ENCODE assay signal across 10 cellular contexts in the genomic region with DNA sequence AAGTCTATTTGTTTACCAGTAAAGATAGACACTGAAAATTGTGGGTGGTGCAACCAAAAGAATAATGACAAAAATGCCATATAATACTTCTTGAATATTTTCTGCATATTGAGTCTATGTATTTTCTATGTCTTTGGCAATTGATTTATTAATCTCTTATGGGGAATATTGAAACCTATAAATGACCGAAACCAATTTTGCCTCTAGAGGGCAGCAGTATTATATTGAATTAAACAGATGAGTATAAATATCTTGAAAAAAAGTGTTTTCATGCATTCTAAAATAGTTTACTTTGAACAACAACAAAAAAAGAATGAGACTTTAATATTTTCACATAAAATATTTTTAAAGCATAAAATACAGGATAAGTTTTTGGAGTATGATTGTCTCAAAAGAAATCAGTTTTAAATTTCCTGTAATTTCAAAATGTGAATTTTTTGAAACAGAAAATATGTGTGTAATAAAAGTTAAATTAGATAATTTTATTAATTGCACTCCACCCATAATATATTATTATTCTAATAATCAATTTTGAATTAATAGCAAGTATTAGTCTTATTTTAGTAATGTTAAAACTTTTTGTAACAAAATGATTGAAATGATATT. TPM values are rescaled to one million over a fixed set of nuclear protein-coding genes. Genes with fewer than 3 reads are reported as not detected.
DNase-seq lines count a peak whose midpoint lies in the region; ATAC-seq, FAIRE-seq and TF ChIP-seq lines count a peak whose summit lies in the region.
"Had no signal": no experiment of that assay in that cellular context is flagged by ENCODE, and none has a peak within 500 bp of the region (broad histone marks: within the 10 kb centered on the region; RNA-seq: fewer than 3 reads in every experiment).

No MANE protein-coding gene starts in this region.

- TF ChIP-seq POLR2A in endothelial cell of umbilical vein (IDR thresholded peaks at IDR 0.05; ENCODE audit: low read depth, low read length) (no peak), suprapubic skin (IDR thresholded peaks at IDR 0.05) (no peak)

- no peak overlapping the region for H3K4me3 ChIP-seq in endothelial cell of umbilical vein (replicated peaks in 1 of 3; ENCODE audit: insufficient read depth in 1 of 3, low read depth in 1 of 3, low read length in 3 of 3)
- H3K4me3 ChIP-seq in small intestine (ENCODE audit: low read depth in 1 of 2, low read length in 2 of 2), result no peak overlapping the region
- no peak overlapping the region for H3K4me3 ChIP-seq in suprapubic skin
- H3K4me3 ChIP-seq: skin epidermis had no signal

- intact Hi-C loops in endothelial cell of umbilical vein (cut with micrococcal nuclease), result no loop called here

- dilution Hi-C loops in endothelial cell of umbilical vein (cut with MboI; ENCODE audit: extremely low pct_ligation_motif_present, low sequenced_read_pairs), result no loop called here

- H2AFZ ChIP-seq in endothelial cell of umbilical vein (ENCODE audit: low read depth, low read length), result no peak overlapping the region

- H3K4me2 ChIP-seq in endothelial cell of umbilical vein (ENCODE audit: insufficient read depth, low read length), result no peak overlapping the region

- POLR2A ChIA-PET in endothelial cell of umbilical vein (lab: Charles Lee), result no interaction called here

- peaks cover 29% of the 10 kb centered on the region for H3K4me1 ChIP-seq in endothelial cell of umbilical vein (ENCODE audit: control insufficient read depth, extremely low read depth, insufficient read depth, low read length)
- no peaks in the 10 kb centered on the region for H3K4me1 ChIP-seq in small intestine (ENCODE audit: control insufficient read depth in 2 of 2, insufficient read depth in 1 of 2, low read depth in 1 of 2, low read length in 1 of 2)
- no peaks in the 10 kb centered on the region for H3K4me1 ChIP-seq in suprapubic skin

- H3K27me3 ChIP-seq in endothelial cell of umbilical vein (ENCODE audit: control insufficient read depth in 2 of 2, insufficient read depth in 2 of 2, low read length in 2 of 2), result no peaks in the 10 kb centered on the region
- H3K27me3 ChIP-seq in small intestine (ENCODE audit: control insufficient read depth in 2 of 2, insufficient read depth in 2 of 2, low read length in 2 of 2), result no peaks in the 10 kb centered on the region
- H3K27me3 ChIP-seq in suprapubic skin, result no peaks in the 10 kb centered on the region

- H4K20me1 ChIP-seq in endothelial cell of umbilical vein (replicated peaks; ENCODE audit: control insufficient read depth, extremely low read depth, insufficient read depth, low read length), result no peaks in the 10 kb centered on the region

- BruUV-seq in endothelial cell of umbilical vein (replicated peaks; lab: Mats Ljungman, UMichigan), result no TSS peak

- H3K9ac ChIP-seq in endothelial cell of umbilical vein (replicated peaks; ENCODE audit: extremely low read depth, insufficient read depth, low read length), result no peak overlapping the region

- CTCF ChIA-PET in endothelial cell of umbilical vein (lab: Charles Lee), result interaction anchor here (2.2 to 8.4 kb wide), 4 partner anchors 49 to 635 kb away, joined by 6 to 598 read pairs (median 46); no protein-coding TSS in a partner anchor

- no peak for ATAC-seq in HG02852 (IDR thresholded peaks at IDR 0.05; ENCODE audit: unreplicated experiment)
- no peak for ATAC-seq in GM19397 (IDR thresholded peaks at IDR 0.05; ENCODE audit: unreplicated experiment)

- 11 to 33% (median 21%) methylated on average over 1 of the region's 1 CpG for WGBS in small intestine, 3 donors
- 23% methylated on average over 1 of the region's 1 CpG for WGBS in suprapubic skin

- peaks cover 12% of the 10 kb centered on the region for H3K79me2 ChIP-seq in endothelial cell of umbilical vein (ENCODE audit: control insufficient read depth, insufficient read depth, low read length)

- FAIRE-seq in endothelial cell of umbilical vein (lab: Jason Lieb, UNC), result no peak
- peak; percentile 81 for FAIRE-seq in small intestine (lab: Jason Lieb, UNC)

- peak; percentile 15 for DNase-seq in NCI-H1694 (lab: John Stamatoyannopoulos, UW)
- no peak for DNase-seq in NCI-H1694 treated with DMSO at 0.1 percent for 48 hours (lab: John Stamatoyannopoulos, UW)
- peak; percentile 29 for DNase-seq in NCI-H82 (lab: John Stamatoyannopoulos, UW)
- DNase-seq in endothelial cell of umbilical vein (ENCODE audit: low read depth, low spot score), result peak; percentile 45
- no peak for DNase-seq in small intestine
- no peak for DNase-seq in suprapubic skin (ENCODE audit: low spot score in 2 of 2)
- DNase-seq: NCI-H1092 treated with DMSO at 0.1 percent for 48 hours had no signal

- H3K36me3 ChIP-seq in endothelial cell of umbilical vein (ENCODE audit: control insufficient read depth in 2 of 2, extremely low read depth in 1 of 2, insufficient read depth in 2 of 2, low read length in 2 of 2) (peaks cover 23 to 24% of the 10 kb centered on the region in 2 experiments), small intestine (ENCODE audit: control insufficient read depth in 2 of 2, insufficient read depth in 2 of 2, low read length in 2 of 2) (peaks cover 0 to 2% of the 10 kb centered on the region in 2 donors), suprapubic skin (no peaks in the 10 kb centered on the region)

- H3K9me3 ChIP-seq in endothelial cell of umbilical vein (replicated peaks; ENCODE audit: control insufficient read depth, insufficient read depth, low read length) (peaks cover 3% of the 10 kb centered on the region), small intestine (ENCODE audit: control insufficient read depth, low read depth) (no peaks in the 10 kb centered on the region), suprapubic skin (peaks cover 5% of the 10 kb centered on the region)

- H3K9me1 ChIP-seq in endothelial cell of umbilical vein (replicated peaks; ENCODE audit: control insufficient read depth, extremely low read depth, insufficient read depth, low read length), result no peaks in the 10 kb centered on the region

- TF ChIP-seq CTCF in endothelial cell of umbilical vein (IDR thresholded peaks at IDR 0.05; ENCODE audit: extremely low read depth in 1 of 2, insufficient read depth in 1 of 2, low read depth in 1 of 2, low read length in 2 of 2) (peak; percentile 18 to 29), suprapubic skin (IDR thresholded peaks at IDR 0.05) (peak in 1 of 2 donors; percentile 13)

- H3K27ac ChIP-seq in endothelial cell of umbilical vein (ENCODE audit: insufficient read depth, low read depth, low read length) (no peak overlapping the region), small intestine (ENCODE audit: low read depth in 1 of 2, low read length in 1 of 2) (no peak overlapping the region), suprapubic skin (no peak overlapping the region)
- H3K27ac ChIP-seq: skin epidermis had no signal

- no peak for TF ChIP-seq EP300 in suprapubic skin (IDR thresholded peaks at IDR 0.05)

TF ChIP-seq in endothelial cell of umbilical vein, 7 proteins besides CTCF, POLR2A, EP300 and RAD21:
- no peak for TF ChIP-seq FOS (IDR thresholded peaks at IDR 0.05; ENCODE audit: borderline replicate concordance, insufficient read depth, low read length)
- TF ChIP-seq MYC (IDR thresholded peaks at IDR 0.05; ENCODE audit: low read depth, low read length), result no peak
- TF ChIP-seq JUN (IDR thresholded peaks at IDR 0.05; ENCODE audit: borderline replicate concordance, insufficient read depth, insufficient read length, low read depth), result no peak
- no peak for TF ChIP-seq MAX (IDR thresholded peaks at IDR 0.05; ENCODE audit: insufficient read depth, insufficient read length)
- no peak for TF ChIP-seq GATA2 (IDR thresholded peaks at IDR 0.05; ENCODE audit: insufficient read depth, insufficient read length, low read depth, low read length)
- no peak for TF ChIP-seq EZH2 (IDR thresholded peaks at IDR 0.05; ENCODE audit: borderline replicate concordance, low read depth, low read length, severe bottlenecking)

RNA-seq across cellular contexts. Expression of gene CALCRL, which starts 49.9 kb away (rescaled TPM):
- 244 and 252 TPM in 2 replicates for total RNA-seq in endothelial cell of umbilical vein
- polyA plus RNA-seq in endothelial cell of umbilical vein, result 194 and 222 TPM in 2 replicates
- 126 and 128 TPM in 2 replicates for polyA plus RNA-seq in endothelial cell of umbilical vein (2011; cell fraction: cytosol; rRNA removed)
- 143 and 153 TPM in 2 replicates for polyA plus RNA-seq in endothelial cell of umbilical vein (2011; cell fraction: nucleus; rRNA removed)
- 78.3 and 90.6 TPM in 2 replicates for polyA plus RNA-seq in endothelial cell of umbilical vein (2012)
- polyA minus RNA-seq in endothelial cell of umbilical vein, result 371 and 410 TPM in 2 replicates
- not detected for polyA minus RNA-seq in endothelial cell of umbilical vein (2011; cell fraction: cytosol; rRNA and poly(A)+ RNA removed)
- 452 and 634 TPM in 2 replicates for polyA minus RNA-seq in endothelial cell of umbilical vein (2011; cell fraction: nucleus; rRNA and poly(A)+ RNA removed)
- polyA plus RNA-seq in small intestine, result 10 to 100 TPM in 1 of 3 donors, under 1 TPM in 2; 0.22 to 12.1 (median 0.27) TPM
- 10 to 100 TPM; 16.1 to 31.1 (median 17.6) TPM for total RNA-seq in suprapubic skin

RNA-seq across cellular contexts. Expression of gene TFPI, which starts 56.3 kb away (rescaled TPM):
- 266 and 286 TPM in 2 replicates for total RNA-seq in endothelial cell of umbilical vein
- 138 and 177 TPM in 2 replicates for polyA plus RNA-seq in endothelial cell of umbilical vein
- 185 and 186 TPM in 2 replicates for polyA plus RNA-seq in endothelial cell of umbilical vein (2011; cell fraction: cytosol; rRNA removed)
- 210 and 230 TPM in 2 replicates for polyA plus RNA-seq in endothelial cell of umbilical vein (2011; cell fraction: nucleus; rRNA removed)
- 245 and 277 TPM in 2 replicates for polyA plus RNA-seq in endothelial cell of umbilical vein (2012)
- polyA minus RNA-seq in endothelial cell of umbilical vein, result 332 and 378 TPM in 2 replicates
- polyA minus RNA-seq in endothelial cell of umbilical vein (2011; cell fraction: cytosol; rRNA and poly(A)+ RNA removed), result 21.1 TPM
- 645 and 1,049 TPM in 2 replicates for polyA minus RNA-seq in endothelial cell of umbilical vein (2011; cell fraction: nucleus; rRNA and poly(A)+ RNA removed)
- 10 to 100 TPM; 36.2 to 56.4 (median 41.9) TPM for polyA plus RNA-seq in small intestine
- 10 to 100 TPM in 3 of 4 donors, 1 to 10 TPM in 1; 6.3 to 23.1 (median 18.0) TPM for total RNA-seq in suprapubic skin

Comparison
In these comparisons a context has a peak if more than half of its experiments do, and no peak if none do; other contexts are left out.
1. DNase-seq: peak in NCI-H1694 (single experiment), NCI-H82 (single experiment) and endothelial cell of umbilical vein (single experiment); none in NCI-H1694 treated with DMSO at 0.1 percent for 48 hours (single experiment), small intestine (single experiment) and suprapubic skin (0 of 2).
2. RNA of gene TFPI, which starts 56.3 kb away (total RNA-seq): 266 to 286 TPM in endothelial cell of umbilical vein; 6.3 to 23.1 TPM in suprapubic skin; every median in the first group is over 10 times any median in the second.